8 cellular contexts compared by ENCODE assay signal in genomic region chr19:37778613-37779138, GRCh38. TPM values are rescaled to one million over a fixed set of nuclear protein-coding genes. Genes with fewer than 3 reads are reported as not detected.
A peak's percentile ranks its signal among the peaks of the same experiment; 100 is the strongest.
DNase-seq lines count a peak whose midpoint lies in the region; ATAC-seq, FAIRE-seq and TF ChIP-seq lines count a peak whose summit lies in the region.

No MANE protein-coding gene starts in this region.

- H3K9ac ChIP-seq in PC-3 (ENCODE audit: low read length), result 0 out of 2 replicates have a peak overlapping the region, but pooled peaks have one; percentile 62

- intact Hi-C loops in PC-3 (cut with micrococcal nuclease) (no loop called here), posterior cingulate gyrus (cut with DNase I) (loop anchor here (1.0 to 5.0 kb wide), 4 partner anchors 38 to 311 kb away; partner anchors contain the start of genes ZFP30, ZNF569 and ZNF570)

- no peaks in the 10 kb centered on the region for H3K27me3 ChIP-seq in PC-3 (ENCODE audit: low read length)

- no peak for FAIRE-seq in A549 (lab: Jason Lieb, UNC)

- no peaks in the 10 kb centered on the region for H3K9me3 Mint-ChIP-seq in endothelial cell (ENCODE audit: unreplicated experiment)
- no peaks in the 10 kb centered on the region for H3K9me3 Mint-ChIP-seq in natural killer cell treated with Interleukin-12 subunit alpha and Interleukin-12 subunit beta and Interleukin-15 and Interleukin-18, amount 100 ng/mL, for 72 hours

- peak overlapping the region; percentile 100 for H3K4me3 Mint-ChIP-seq in endothelial cell (ENCODE audit: unreplicated experiment)
- H3K4me3 Mint-ChIP-seq in natural killer cell treated with Interleukin-12 subunit alpha and Interleukin-12 subunit beta and Interleukin-15 and Interleukin-18, amount 100 ng/mL, for 72 hours, result peak overlapping the region; percentile 98

- no peaks in the 10 kb centered on the region for H3F3A ChIP-seq in PC-3 (ENCODE audit: low read length, unreplicated experiment)

- no peaks in the 10 kb centered on the region; the same call in 1 of the 2 replicates for H3K36me3 ChIP-seq in PC-3 (ENCODE audit: low read depth, low read length)

- H3K4me2 ChIP-seq in A549 (peak overlapping the region; percentile 65), PC-3 (ENCODE audit: low read length) (peak overlapping the region; percentile 77)

- 34% methylated on average over 8 of the region's 8 CpGs for WGBS in A549 (ENCODE audit: missing lambda C conversion rate)

- no peak for TF ChIP-seq CTCF in A549 (IDR thresholded peaks at IDR 0.05)
- TF ChIP-seq CTCF in PC-3 (conservative IDR thresholded peaks at IDR 0.05; ENCODE audit: low read depth, low read length), result no peak
- no peak for TF ChIP-seq CTCF in endothelial cell (IDR thresholded peaks at IDR 0.05; ENCODE audit: unreplicated experiment)

- peak overlapping the region; percentile 98 for H3K27ac Mint-ChIP-seq in endothelial cell (ENCODE audit: unreplicated experiment)
- peak overlapping the region; percentile 89 to 95 for H3K27ac Mint-ChIP-seq in natural killer cell treated with Interleukin-12 subunit alpha and Interleukin-12 subunit beta and Interleukin-15 and Interleukin-18, amount 100 ng/mL, for 72 hours

- H3K4me1 Mint-ChIP-seq in endothelial cell (ENCODE audit: unreplicated experiment), result peaks cover 9% of the 10 kb centered on the region
- H3K4me1 Mint-ChIP-seq in natural killer cell treated with Interleukin-12 subunit alpha and Interleukin-12 subunit beta and Interleukin-15 and Interleukin-18, amount 100 ng/mL, for 72 hours (ENCODE audit: low read depth in 2 of 2), result peaks cover 27 to 30% of the 10 kb centered on the region in 2 donors

- no peaks in the 10 kb centered on the region for H4K20me1 ChIP-seq in PC-3 (ENCODE audit: low read length)

- peaks cover 3% of the 10 kb centered on the region for H3K27me3 Mint-ChIP-seq in endothelial cell (ENCODE audit: unreplicated experiment)
- no peaks in the 10 kb centered on the region for H3K27me3 Mint-ChIP-seq in natural killer cell treated with Interleukin-12 subunit alpha and Interleukin-12 subunit beta and Interleukin-15 and Interleukin-18, amount 100 ng/mL, for 72 hours

- peak; percentile 40 to 58; a peak in 5 of 6 replicates for ATAC-seq in A549
- ATAC-seq in GM18502 (IDR thresholded peaks at IDR 0.05; ENCODE audit: poor library complexity, unreplicated experiment), result peak; percentile 35
- no peak for ATAC-seq in PC-3
- no peak for ATAC-seq in natural killer cell treated with Interleukin-12 subunit alpha and Interleukin-12 subunit beta and Interleukin-15 and Interleukin-18, amount 100 ng/mL, for 72 hours
- no peak for ATAC-seq in HG02870 (IDR thresholded peaks at IDR 0.05; ENCODE audit: unreplicated experiment)
- ATAC-seq in HG03175 (IDR thresholded peaks at IDR 0.05; ENCODE audit: unreplicated experiment), result no peak

- H3K9me3 ChIP-seq in A549, result peaks cover 82% of the 10 kb centered on the region
- H3K9me3 ChIP-seq in PC-3 (ENCODE audit: low read length), result no peaks in the 10 kb centered on the region

- TF ChIP-seq POLR2A in A549 (IDR thresholded peaks at IDR 0.05; ENCODE audit: low read length), result no peak

- DNase-seq in A549 (ENCODE audit: low read depth in 1 of 2, low spot score in 1 of 2), result peak; percentile 40 to 58
- no peak for DNase-seq in PC-3
- no peak for DNase-seq in endothelial cell (ENCODE audit: low spot score)
- no peak for DNase-seq in natural killer cell treated with Interleukin-12 subunit alpha and Interleukin-12 subunit beta and Interleukin-15 and Interleukin-18, amount 100 ng/mL, for 72 hours (ENCODE audit: low spot score)
- DNase-seq in posterior cingulate gyrus, result no peak

- H3K4me3 ChIP-seq in A549 (peak overlapping the region; percentile 59), PC-3 (ENCODE audit: low read length) (peak overlapping the region; percentile 84)

- no peak for TF ChIP-seq EP300 in A549 (IDR thresholded peaks at IDR 0.05)

- H2AFZ ChIP-seq in PC-3 (ENCODE audit: low read length), result peak overlapping the region; percentile 99

- POLR2A ChIA-PET in A549 (lab: Yijun Ruan, JAX), result interaction anchor here (0.7 to 1.3 kb wide), 8 partner anchors 18 to 1564 kb away, joined by 3 to 8 read pairs (median 4); partner anchors contain the start of genes ZNF146, ZNF527, ZNF540 and ZNF565
- POLR2A ChIA-PET in PC-3 (lab: Charles Lee; ENCODE audit: unreplicated experiment), result no interaction called here

- no peak for TF ChIP-seq RAD21 in A549 (conservative IDR thresholded peaks at IDR 0.05 in 1 of 2, IDR thresholded peaks at IDR 0.05 in 1 of 2)

- H3K4me1 ChIP-seq in A549 (no peaks in the 10 kb centered on the region), PC-3 (ENCODE audit: insufficient read depth, low read length) (no peaks in the 10 kb centered on the region)

- H3K79me2 ChIP-seq in PC-3 (ENCODE audit: low read length), result no peaks in the 10 kb centered on the region

- H3K36me3 Mint-ChIP-seq in endothelial cell (ENCODE audit: low read depth, unreplicated experiment), result peaks cover 8% of the 10 kb centered on the region
- peaks cover 21% of the 10 kb centered on the region for H3K36me3 Mint-ChIP-seq in natural killer cell treated with Interleukin-12 subunit alpha and Interleukin-12 subunit beta and Interleukin-15 and Interleukin-18, amount 100 ng/mL, for 72 hours

- no TSS peak for BruUV-seq in PC-3 (replicated peaks; lab: Mats Ljungman, UMichigan)

- H3K27ac ChIP-seq in A549 (peak overlapping the region; percentile 72 to 83; a peak in 5 of 6 replicates), PC-3 (ENCODE audit: low read length) (no peak overlapping the region)

- H3K9me2 ChIP-seq in PC-3 (replicated peaks; ENCODE audit: low read length), result no peaks in the 10 kb centered on the region

- CTCF ChIA-PET in A549 (lab: Yijun Ruan, JAX), result interaction anchor here (0.6 to 1.3 kb wide), 3 partner anchors 8 to 57 kb away, joined by 3 read pairs; no protein-coding TSS in a partner anchor
- CTCF ChIA-PET in PC-3 (lab: Charles Lee), result no interaction called here

TF ChIP-seq in A549, 52 proteins besides CTCF, POLR2A, EP300 and RAD21 (continues in another document):
- TF ChIP-seq HDAC2 (IDR thresholded peaks at IDR 0.05), result no peak
- no peak for TF ChIP-seq HEYL (CRISPR knock-in tag; IDR thresholded peaks at IDR 0.05)
- TF ChIP-seq EHMT2 (IDR thresholded peaks at IDR 0.05; ENCODE audit: low read depth), result no peak
- TF ChIP-seq GATA3 (IDR thresholded peaks at IDR 0.05; ENCODE audit: borderline replicate concordance), result no peak
- no peak for TF ChIP-seq NFE2L2 (conservative IDR thresholded peaks at IDR 0.05; ENCODE audit: low read length)
- no peak for TF ChIP-seq CHD2 (IDR thresholded peaks at IDR 0.05; ENCODE audit: low read length, partially characterized antibody)
- no peak for TF ChIP-seq POLR2AphosphoS2 (conservative IDR thresholded peaks at IDR 0.05; ENCODE audit: low read length)
- no peak for TF ChIP-seq ATOH8 (CRISPR knock-in tag; IDR thresholded peaks at IDR 0.05; ENCODE audit: low read depth)
- no peak for TF ChIP-seq FOXS1 (CRISPR knock-in tag; IDR thresholded peaks at IDR 0.05)
- TF ChIP-seq RCOR1 (IDR thresholded peaks at IDR 0.05; ENCODE audit: low read depth, low read length), result no peak
- TF ChIP-seq FOSB (CRISPR knock-in tag; IDR thresholded peaks at IDR 0.05), result no peak
- TF ChIP-seq NR3C1 (IDR thresholded peaks at IDR 0.05), result no peak
- no peak for TF ChIP-seq TP53 (CRISPR knock-in tag; IDR thresholded peaks at IDR 0.05)
- TF ChIP-seq HMGXB4 (CRISPR knock-in tag; IDR thresholded peaks at IDR 0.05; ENCODE audit: borderline replicate concordance), result no peak
- TF ChIP-seq CBX2 (IDR thresholded peaks at IDR 0.05; ENCODE audit: borderline replicate concordance, low read depth), result no peak

RNA-seq across cellular contexts. Expression of gene ZNF573, which starts 0.7 kb away (rescaled TPM):
- polyA plus RNA-seq in A549 (2011; rRNA removed) (5.8 and 8.5 TPM in 2 replicates), A549 (2017; fragmentation: RNase III; extraction: RNeasy Plus Mini Kit Qiagen cat#74134 plus additional on column Dnase treatment) (3.0 to 5.9 TPM (median 4.6 TPM) in 3 replicates)
- polyA plus RNA-seq in A549 (2012; cell fraction: cytosol; rRNA removed), result 1.2 and 1.3 TPM in 2 replicates
- 0.77 and 1.2 TPM in 2 replicates for polyA plus RNA-seq in A549 (2012; cell fraction: nucleus; rRNA removed)
- polyA minus RNA-seq in A549 (2011; rRNA and poly(A)+ RNA removed), result 7.2 and 14.8 TPM in 2 replicates
- total RNA-seq in PC-3 (2014; rRNA removed) (0.46 and 2.0 TPM in 2 replicates), endothelial cell (ENCODE audit: unreplicated experiment) (11.3 TPM)
- 10 to 100 TPM in 1 of 2 donors, 1 to 10 TPM in 1; 6.2 to 15.0 TPM for total RNA-seq in natural killer cell treated with Interleukin-12 subunit alpha and Interleukin-12 subunit beta and Interleukin-15 and Interleukin-18, amount 100 ng/mL, for 72 hours

RNA-seq across cellular contexts. Expression of gene ZNF607, which starts 59.1 kb away (rescaled TPM):
- polyA plus RNA-seq in A549 (2011; rRNA removed) (5.9 and 6.4 TPM in 2 replicates), A549 (2017; fragmentation: RNase III; extraction: RNeasy Plus Mini Kit Qiagen cat#74134 plus additional on column Dnase treatment) (5.8 to 6.8 TPM (median 6.0 TPM) in 3 replicates)
- 2.4 and 2.7 TPM in 2 replicates for polyA plus RNA-seq in A549 (2012; cell fraction: cytosol; rRNA removed)
- 5.0 and 6.2 TPM in 2 replicates for polyA plus RNA-seq in A549 (2012; cell fraction: nucleus; rRNA removed)
- 6.1 and 6.5 TPM in 2 replicates for polyA minus RNA-seq in A549 (2011; rRNA and poly(A)+ RNA removed)
- total RNA-seq in PC-3 (2014; rRNA removed) (1.9 and 2.4 TPM in 2 replicates), endothelial cell (ENCODE audit: unreplicated experiment) (15.2 TPM)
- total RNA-seq in natural killer cell treated with Interleukin-12 subunit alpha and Interleukin-12 subunit beta and Interleukin-15 and Interleukin-18, amount 100 ng/mL, for 72 hours, result 1 to 10 TPM; 5.6 to 7.8 TPM

Comparison
In these comparisons a context has a peak if more than half of its experiments do, and no peak if none do; other contexts are left out.
1. ATAC-seq: peak in A549 (2 of 2) and GM18502 (single experiment); none in PC-3 (single experiment), natural killer cell treated with Interleukin-12 subunit alpha and Interleukin-12 subunit beta and Interleukin-15 and Interleukin-18, amount 100 ng/mL, for 72 hours (0 of 2), HG02870 (single experiment) and HG03175 (single experiment).
2. DNase-seq: peak in A549 (2 of 2); none in PC-3 (single experiment), endothelial cell (single experiment), natural killer cell treated with Interleukin-12 subunit alpha and Interleukin-12 subunit beta and Interleukin-15 and Interleukin-18, amount 100 ng/mL, for 72 hours (single experiment) and posterior cingulate gyrus (0 of 10).